Comparison of ENCODE assay signal across 1 cellular context in the genomic region with DNA sequence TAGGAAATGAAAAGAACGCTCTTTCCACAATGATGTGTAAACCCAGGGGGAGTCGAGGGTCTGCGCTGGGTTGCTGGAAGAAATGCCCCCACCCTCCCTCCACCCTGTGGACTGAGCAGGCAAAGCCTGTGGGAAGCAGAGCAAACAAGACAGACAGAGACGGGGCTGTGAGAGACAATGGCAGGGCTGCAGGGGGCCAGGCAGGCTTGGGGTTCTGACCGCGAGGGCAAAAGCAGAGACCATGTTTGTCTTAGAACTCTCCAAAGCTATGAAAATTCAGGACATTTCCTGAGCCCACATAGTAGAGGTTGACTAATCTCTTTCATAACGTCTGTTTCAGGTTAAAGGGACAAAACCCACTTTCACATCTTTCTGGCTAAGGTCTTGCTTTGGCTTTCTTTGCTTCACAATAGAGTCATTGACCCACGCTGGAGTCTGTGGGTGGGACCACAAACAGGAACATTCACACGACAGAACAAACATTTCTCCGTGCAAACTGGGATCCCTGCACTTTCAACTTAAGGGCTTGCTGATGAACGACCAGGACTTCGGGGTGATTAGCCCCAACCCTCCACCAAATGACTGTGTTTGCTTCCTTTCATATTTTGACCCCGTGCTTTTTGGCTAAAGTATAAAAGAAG.
TF ChIP-seq lines count a peak whose summit lies in the region.

No MANE protein-coding gene starts in this region.

TF ChIP-seq in HepG2, 621 proteins besides CTCF, POLR2A, EP300 and RAD21 (continued from another document and continues in another):
- TF ChIP-seq, protein P1, sequence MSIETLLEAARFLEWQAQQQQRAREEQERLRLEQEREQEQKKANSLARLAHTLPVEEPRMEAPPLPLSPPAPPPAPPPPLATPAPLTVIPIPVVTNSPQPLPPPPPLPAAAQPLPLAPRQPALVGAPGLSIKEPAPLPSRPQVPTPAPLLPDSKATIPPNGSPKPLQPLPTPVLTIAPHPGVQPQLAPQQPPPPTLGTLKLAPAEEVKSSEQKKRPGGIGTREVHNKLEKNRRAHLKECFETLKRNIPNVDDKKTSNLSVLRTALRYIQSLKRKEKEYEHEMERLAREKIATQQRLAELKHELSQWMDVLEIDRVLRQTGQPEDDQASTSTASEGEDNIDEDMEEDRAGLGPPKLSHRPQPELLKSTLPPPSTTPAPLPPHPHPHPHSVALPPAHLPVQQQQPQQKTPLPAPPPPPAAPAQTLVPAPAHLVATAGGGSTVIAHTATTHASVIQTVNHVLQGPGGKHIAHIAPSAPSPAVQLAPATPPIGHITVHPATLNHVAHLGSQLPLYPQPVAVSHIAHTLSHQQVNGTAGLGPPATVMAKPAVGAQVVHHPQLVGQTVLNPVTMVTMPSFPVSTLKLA (IDR thresholded peaks at IDR 0.05), result no peak
- TF ChIP-seq SAP130 (CRISPR knock-in tag; IDR thresholded peaks at IDR 0.05; ENCODE audit: low read depth), result peak; percentile 61
- no peak for TF ChIP-seq NONO (IDR thresholded peaks at IDR 0.05)
- peak; percentile 44; the same call in 1 of the 2 replicates for TF ChIP-seq NONO (CRISPR knock-in tag; conservative IDR thresholded peaks at IDR 0.05)
- TF ChIP-seq, protein P2, sequence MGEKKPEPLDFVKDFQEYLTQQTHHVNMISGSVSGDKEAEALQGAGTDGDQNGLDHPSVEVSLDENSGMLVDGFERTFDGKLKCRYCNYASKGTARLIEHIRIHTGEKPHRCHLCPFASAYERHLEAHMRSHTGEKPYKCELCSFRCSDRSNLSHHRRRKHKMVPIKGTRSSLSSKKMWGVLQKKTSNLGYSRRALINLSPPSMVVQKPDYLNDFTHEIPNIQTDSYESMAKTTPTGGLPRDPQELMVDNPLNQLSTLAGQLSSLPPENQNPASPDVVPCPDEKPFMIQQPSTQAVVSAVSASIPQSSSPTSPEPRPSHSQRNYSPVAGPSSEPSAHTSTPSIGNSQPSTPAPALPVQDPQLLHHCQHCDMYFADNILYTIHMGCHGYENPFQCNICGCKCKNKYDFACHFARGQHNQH (CRISPR knock-in tag; IDR thresholded peaks at IDR 0.05), result peak; percentile 40; the same call in 1 of the 2 replicates
- TF ChIP-seq YY1 (IDR thresholded peaks at IDR 0.05; ENCODE audit: insufficient read depth, insufficient replicate concordance, low read depth, low read length), result peak; percentile 71
- TF ChIP-seq CHCHD3 (CRISPR knock-in tag; IDR thresholded peaks at IDR 0.05), result no peak
- peak; percentile 37; the same call in 1 of the 2 replicates for TF ChIP-seq KLF12 (CRISPR knock-in tag; IDR thresholded peaks at IDR 0.05; ENCODE audit: borderline replicate concordance)
- peak; percentile 77; the same call in 1 of the 2 replicates for TF ChIP-seq ZNF788 (CRISPR knock-in tag; IDR thresholded peaks at IDR 0.05; ENCODE audit: borderline replicate concordance)
- TF ChIP-seq, protein P3, sequence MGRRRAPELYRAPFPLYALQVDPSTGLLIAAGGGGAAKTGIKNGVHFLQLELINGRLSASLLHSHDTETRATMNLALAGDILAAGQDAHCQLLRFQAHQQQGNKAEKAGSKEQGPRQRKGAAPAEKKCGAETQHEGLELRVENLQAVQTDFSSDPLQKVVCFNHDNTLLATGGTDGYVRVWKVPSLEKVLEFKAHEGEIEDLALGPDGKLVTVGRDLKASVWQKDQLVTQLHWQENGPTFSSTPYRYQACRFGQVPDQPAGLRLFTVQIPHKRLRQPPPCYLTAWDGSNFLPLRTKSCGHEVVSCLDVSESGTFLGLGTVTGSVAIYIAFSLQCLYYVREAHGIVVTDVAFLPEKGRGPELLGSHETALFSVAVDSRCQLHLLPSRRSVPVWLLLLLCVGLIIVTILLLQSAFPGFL (CRISPR knock-in tag; IDR thresholded peaks at IDR 0.05), result no peak
- TF ChIP-seq, protein P4, sequence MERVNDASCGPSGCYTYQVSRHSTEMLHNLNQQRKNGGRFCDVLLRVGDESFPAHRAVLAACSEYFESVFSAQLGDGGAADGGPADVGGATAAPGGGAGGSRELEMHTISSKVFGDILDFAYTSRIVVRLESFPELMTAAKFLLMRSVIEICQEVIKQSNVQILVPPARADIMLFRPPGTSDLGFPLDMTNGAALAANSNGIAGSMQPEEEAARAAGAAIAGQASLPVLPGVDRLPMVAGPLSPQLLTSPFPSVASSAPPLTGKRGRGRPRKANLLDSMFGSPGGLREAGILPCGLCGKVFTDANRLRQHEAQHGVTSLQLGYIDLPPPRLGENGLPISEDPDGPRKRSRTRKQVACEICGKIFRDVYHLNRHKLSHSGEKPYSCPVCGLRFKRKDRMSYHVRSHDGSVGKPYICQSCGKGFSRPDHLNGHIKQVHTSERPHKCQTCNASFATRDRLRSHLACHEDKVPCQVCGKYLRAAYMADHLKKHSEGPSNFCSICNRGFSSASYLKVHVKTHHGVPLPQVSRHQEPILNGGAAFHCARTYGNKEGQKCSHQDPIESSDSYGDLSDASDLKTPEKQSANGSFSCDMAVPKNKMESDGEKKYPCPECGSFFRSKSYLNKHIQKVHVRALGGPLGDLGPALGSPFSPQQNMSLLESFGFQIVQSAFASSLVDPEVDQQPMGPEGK (CRISPR knock-in tag; IDR thresholded peaks at IDR 0.05), result peak; percentile 96
- TF ChIP-seq, protein P5, sequence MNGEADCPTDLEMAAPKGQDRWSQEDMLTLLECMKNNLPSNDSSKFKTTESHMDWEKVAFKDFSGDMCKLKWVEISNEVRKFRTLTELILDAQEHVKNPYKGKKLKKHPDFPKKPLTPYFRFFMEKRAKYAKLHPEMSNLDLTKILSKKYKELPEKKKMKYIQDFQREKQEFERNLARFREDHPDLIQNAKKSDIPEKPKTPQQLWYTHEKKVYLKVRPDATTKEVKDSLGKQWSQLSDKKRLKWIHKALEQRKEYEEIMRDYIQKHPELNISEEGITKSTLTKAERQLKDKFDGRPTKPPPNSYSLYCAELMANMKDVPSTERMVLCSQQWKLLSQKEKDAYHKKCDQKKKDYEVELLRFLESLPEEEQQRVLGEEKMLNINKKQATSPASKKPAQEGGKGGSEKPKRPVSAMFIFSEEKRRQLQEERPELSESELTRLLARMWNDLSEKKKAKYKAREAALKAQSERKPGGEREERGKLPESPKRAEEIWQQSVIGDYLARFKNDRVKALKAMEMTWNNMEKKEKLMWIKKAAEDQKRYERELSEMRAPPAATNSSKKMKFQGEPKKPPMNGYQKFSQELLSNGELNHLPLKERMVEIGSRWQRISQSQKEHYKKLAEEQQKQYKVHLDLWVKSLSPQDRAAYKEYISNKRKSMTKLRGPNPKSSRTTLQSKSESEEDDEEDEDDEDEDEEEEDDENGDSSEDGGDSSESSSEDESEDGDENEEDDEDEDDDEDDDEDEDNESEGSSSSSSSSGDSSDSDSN (CRISPR knock-in tag; IDR thresholded peaks at IDR 0.05), result peak; percentile 63
- TF ChIP-seq ZSCAN29 (CRISPR knock-in tag; conservative IDR thresholded peaks at IDR 0.05), result peak; percentile 89; the same call in 1 of the 2 replicates
- TF ChIP-seq, protein P6, sequence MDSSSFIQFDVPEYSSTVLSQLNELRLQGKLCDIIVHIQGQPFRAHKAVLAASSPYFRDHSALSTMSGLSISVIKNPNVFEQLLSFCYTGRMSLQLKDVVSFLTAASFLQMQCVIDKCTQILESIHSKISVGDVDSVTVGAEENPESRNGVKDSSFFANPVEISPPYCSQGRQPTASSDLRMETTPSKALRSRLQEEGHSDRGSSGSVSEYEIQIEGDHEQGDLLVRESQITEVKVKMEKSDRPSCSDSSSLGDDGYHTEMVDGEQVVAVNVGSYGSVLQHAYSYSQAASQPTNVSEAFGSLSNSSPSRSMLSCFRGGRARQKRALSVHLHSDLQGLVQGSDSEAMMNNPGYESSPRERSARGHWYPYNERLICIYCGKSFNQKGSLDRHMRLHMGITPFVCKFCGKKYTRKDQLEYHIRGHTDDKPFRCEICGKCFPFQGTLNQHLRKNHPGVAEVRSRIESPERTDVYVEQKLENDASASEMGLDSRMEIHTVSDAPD (CRISPR knock-in tag; IDR thresholded peaks at IDR 0.05), result peak; percentile 93
- no peak for TF ChIP-seq JARID2 (CRISPR knock-in tag; IDR thresholded peaks at IDR 0.05; ENCODE audit: insufficient replicate concordance)
- peak; percentile 37; the same call in 1 of the 2 replicates for TF ChIP-seq ZNF430 (CRISPR knock-in tag; IDR thresholded peaks at IDR 0.05)
- peak; percentile 85; the same call in 1 of the 2 replicates for TF ChIP-seq NCOA2 (CRISPR knock-in tag; IDR thresholded peaks at IDR 0.05)
- TF ChIP-seq FOXJ3 (CRISPR knock-in tag; IDR thresholded peaks at IDR 0.05; ENCODE audit: borderline replicate concordance), result peak; percentile 80; the same call in 1 of the 2 replicates
- peak; percentile 68; the same call in 1 of the 2 replicates for TF ChIP-seq SMYD3 (CRISPR knock-in tag; IDR thresholded peaks at IDR 0.05)
- TF ChIP-seq, protein P7, sequence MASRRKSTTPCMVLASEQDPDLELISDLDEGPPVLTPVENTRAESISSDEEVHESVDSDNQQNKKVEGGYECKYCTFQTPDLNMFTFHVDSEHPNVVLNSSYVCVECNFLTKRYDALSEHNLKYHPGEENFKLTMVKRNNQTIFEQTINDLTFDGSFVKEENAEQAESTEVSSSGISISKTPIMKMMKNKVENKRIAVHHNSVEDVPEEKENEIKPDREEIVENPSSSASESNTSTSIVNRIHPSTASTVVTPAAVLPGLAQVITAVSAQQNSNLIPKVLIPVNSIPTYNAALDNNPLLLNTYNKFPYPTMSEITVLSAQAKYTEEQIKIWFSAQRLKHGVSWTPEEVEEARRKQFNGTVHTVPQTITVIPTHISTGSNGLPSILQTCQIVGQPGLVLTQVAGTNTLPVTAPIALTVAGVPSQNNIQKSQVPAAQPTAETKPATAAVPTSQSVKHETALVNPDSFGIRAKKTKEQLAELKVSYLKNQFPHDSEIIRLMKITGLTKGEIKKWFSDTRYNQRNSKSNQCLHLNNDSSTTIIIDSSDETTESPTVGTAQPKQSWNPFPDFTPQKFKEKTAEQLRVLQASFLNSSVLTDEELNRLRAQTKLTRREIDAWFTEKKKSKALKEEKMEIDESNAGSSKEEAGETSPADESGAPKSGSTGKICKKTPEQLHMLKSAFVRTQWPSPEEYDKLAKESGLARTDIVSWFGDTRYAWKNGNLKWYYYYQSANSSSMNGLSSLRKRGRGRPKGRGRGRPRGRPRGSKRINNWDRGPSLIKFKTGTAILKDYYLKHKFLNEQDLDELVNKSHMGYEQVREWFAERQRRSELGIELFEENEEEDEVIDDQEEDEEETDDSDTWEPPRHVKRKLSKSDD (CRISPR knock-in tag; IDR thresholded peaks at IDR 0.05; ENCODE audit: low read depth), result peak; percentile 82; the same call in 1 of the 2 replicates
- TF ChIP-seq ZSCAN30 (CRISPR knock-in tag; IDR thresholded peaks at IDR 0.05), result no peak
- no peak; the same call in 1 of the 2 replicates for TF ChIP-seq ZNF343 (CRISPR knock-in tag; IDR thresholded peaks at IDR 0.05)
- peak; percentile 46; the same call in 1 of the 2 replicates for TF ChIP-seq NR2C2 (CRISPR knock-in tag; IDR thresholded peaks at IDR 0.05; ENCODE audit: borderline replicate concordance)
- TF ChIP-seq, protein P8, sequence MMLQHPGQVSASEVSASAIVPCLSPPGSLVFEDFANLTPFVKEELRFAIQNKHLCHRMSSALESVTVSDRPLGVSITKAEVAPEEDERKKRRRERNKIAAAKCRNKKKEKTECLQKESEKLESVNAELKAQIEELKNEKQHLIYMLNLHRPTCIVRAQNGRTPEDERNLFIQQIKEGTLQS (CRISPR knock-in tag; IDR thresholded peaks at IDR 0.05), result peak; percentile 9; the same call in 1 of the 2 replicates
- no peak for TF ChIP-seq RAD51 (IDR thresholded peaks at IDR 0.05; ENCODE audit: borderline replicate concordance)
- TF ChIP-seq ZNF564 (CRISPR knock-in tag; IDR thresholded peaks at IDR 0.05), result 0 out of 2 replicates have a peak, but pooled peaks have one; percentile 69
- TF ChIP-seq HDAC1 (CRISPR knock-in tag; IDR thresholded peaks at IDR 0.05), result peak; percentile 70
- TF ChIP-seq ZNF230 (CRISPR knock-in tag; IDR thresholded peaks at IDR 0.05), result no peak
- TF ChIP-seq HOXA3 (CRISPR knock-in tag; IDR thresholded peaks at IDR 0.05), result peak; percentile 82
- TF ChIP-seq PHF21A (CRISPR knock-in tag; IDR thresholded peaks at IDR 0.05), result peak; percentile 75; the same call in 1 of the 2 replicates
- TF ChIP-seq, protein P9, sequence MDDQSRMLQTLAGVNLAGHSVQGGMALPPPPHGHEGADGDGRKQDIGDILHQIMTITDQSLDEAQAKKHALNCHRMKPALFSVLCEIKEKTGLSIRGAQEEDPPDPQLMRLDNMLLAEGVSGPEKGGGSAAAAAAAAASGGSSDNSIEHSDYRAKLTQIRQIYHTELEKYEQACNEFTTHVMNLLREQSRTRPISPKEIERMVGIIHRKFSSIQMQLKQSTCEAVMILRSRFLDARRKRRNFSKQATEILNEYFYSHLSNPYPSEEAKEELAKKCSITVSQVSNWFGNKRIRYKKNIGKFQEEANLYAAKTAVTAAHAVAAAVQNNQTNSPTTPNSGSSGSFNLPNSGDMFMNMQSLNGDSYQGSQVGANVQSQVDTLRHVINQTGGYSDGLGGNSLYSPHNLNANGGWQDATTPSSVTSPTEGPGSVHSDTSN (CRISPR knock-in tag; IDR thresholded peaks at IDR 0.05; ENCODE audit: borderline replicate concordance), result no peak
- TF ChIP-seq CHD4 (IDR thresholded peaks at IDR 0.05; ENCODE audit: borderline replicate concordance, low read length), result peak; percentile 10; the same call in 1 of the 2 replicates
- TF ChIP-seq FOXA1 (IDR thresholded peaks at IDR 0.05), result no peak
- TF ChIP-seq FOXA1 (CRISPR knock-in tag; IDR thresholded peaks at IDR 0.05), result peak; percentile 61
- 0 out of 2 replicates have a peak, but pooled peaks have one; percentile 50 for TF ChIP-seq SNAPC2 (CRISPR knock-in tag; IDR thresholded peaks at IDR 0.05)
- no peak for TF ChIP-seq ZNF143 (CRISPR knock-in tag; IDR thresholded peaks at IDR 0.05)
- no peak for TF ChIP-seq SMAD9 (CRISPR knock-in tag; IDR thresholded peaks at IDR 0.05)
- peak; percentile 86; the same call in 1 of the 2 replicates for TF ChIP-seq ZNF136 (CRISPR knock-in tag; IDR thresholded peaks at IDR 0.05; ENCODE audit: low read depth)
- TF ChIP-seq ZNF234 (CRISPR knock-in tag; conservative IDR thresholded peaks at IDR 0.05), result no peak
- TF ChIP-seq, protein P10, sequence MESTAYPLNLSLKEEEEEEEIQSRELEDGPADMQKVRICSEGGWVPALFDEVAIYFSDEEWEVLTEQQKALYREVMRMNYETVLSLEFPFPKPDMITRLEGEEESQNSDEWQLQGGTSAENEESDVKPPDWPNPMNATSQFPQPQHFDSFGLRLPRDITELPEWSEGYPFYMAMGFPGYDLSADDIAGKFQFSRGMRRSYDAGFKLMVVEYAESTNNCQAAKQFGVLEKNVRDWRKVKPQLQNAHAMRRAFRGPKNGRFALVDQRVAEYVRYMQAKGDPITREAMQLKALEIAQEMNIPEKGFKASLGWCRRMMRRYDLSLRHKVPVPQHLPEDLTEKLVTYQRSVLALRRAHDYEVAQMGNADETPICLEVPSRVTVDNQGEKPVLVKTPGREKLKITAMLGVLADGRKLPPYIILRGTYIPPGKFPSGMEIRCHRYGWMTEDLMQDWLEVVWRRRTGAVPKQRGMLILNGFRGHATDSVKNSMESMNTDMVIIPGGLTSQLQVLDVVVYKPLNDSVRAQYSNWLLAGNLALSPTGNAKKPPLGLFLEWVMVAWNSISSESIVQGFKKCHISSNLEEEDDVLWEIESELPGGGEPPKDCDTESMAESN (CRISPR knock-in tag; conservative IDR thresholded peaks at IDR 0.05), result peak; percentile 18; the same call in 1 of the 2 replicates
- no peak for TF ChIP-seq CREB1 (IDR thresholded peaks at IDR 0.05)
- TF ChIP-seq CREB1 (CRISPR knock-in tag; IDR thresholded peaks at IDR 0.05), result peak; percentile 64
